ENCODE assay signal across 7 cellular contexts in the genomic region with DNA sequence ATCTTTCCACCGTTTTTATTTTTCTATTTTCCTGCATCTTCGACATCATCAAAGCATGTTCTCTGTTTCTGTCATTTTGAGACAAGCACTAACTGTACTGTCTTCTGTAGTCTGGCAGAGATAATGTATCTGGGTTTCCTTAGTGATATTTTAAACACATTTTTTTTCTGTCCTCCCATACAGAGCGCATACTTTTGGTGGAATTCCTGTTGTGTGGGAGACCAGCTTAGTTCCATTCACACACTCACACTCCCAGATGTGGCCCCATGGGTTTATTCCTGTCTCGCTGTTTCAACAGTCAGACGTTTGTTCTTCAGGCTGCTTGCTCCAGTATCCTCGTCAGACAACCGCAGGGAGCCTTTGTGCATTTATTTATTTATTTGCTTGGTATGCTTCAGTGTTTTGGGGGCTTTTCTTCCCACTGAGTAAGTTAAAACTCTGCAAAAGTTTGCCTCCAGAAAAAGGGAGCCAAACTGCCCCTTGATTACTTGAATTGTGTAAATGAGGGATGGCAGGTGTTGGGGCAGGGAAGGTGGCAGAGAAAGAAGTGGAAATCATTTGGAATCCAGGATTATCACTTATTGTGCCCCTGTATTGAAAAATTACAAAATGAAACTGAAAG.
A peak's percentile ranks its signal among the peaks of the same experiment; 100 is the strongest.
DNase-seq lines count a peak whose midpoint lies in the region; ATAC-seq, FAIRE-seq and TF ChIP-seq lines count a peak whose summit lies in the region.

No MANE protein-coding gene starts in this region.

- ATAC-seq in upper lobe of right lung, result peak; percentile 62
- no peak for ATAC-seq in GM21526 (IDR thresholded peaks at IDR 0.05; ENCODE audit: low FRiP score, unreplicated experiment)

- H3K9me3 ChIP-seq in upper lobe of right lung, result no peaks in the 10 kb centered on the region

- peak overlapping the region; percentile 20 for H3K4me3 ChIP-seq in upper lobe of right lung

- H3K36me3 ChIP-seq in upper lobe of right lung, result no peaks in the 10 kb centered on the region

- H3K27ac ChIP-seq in upper lobe of right lung, result peak overlapping the region; percentile 83

- DNase-seq in NCI-H748 treated with DMSO at 0.1 percent for 48 hours (lab: John Stamatoyannopoulos, UW), result peak; percentile 22
- DNase-seq in middle frontal gyrus (ENCODE audit: extremely low spot score, low spot score), result peak; percentile 9
- DNase-seq in upper lobe of right lung, result no peak
- DNase-seq in NCI-H1417 treated with DMSO at 0.1 percent for 48 hours (lab: John Stamatoyannopoulos, UW), result no peak
- DNase-seq in NCI-H2171 (lab: John Stamatoyannopoulos, UW), result no peak

- peak; percentile 92 for FAIRE-seq in endometrium (lab: Jason Lieb, UNC)

- intact Hi-C loops in upper lobe of right lung (cut with DNase I), result no loop called here

- peaks cover 9% of the 10 kb centered on the region for H3K4me1 ChIP-seq in upper lobe of right lung

- TF ChIP-seq CTCF in upper lobe of right lung (IDR thresholded peaks at IDR 0.05), result no peak

- H3K27me3 ChIP-seq in upper lobe of right lung, result no peaks in the 10 kb centered on the region

Comparison
In these comparisons a context has a peak if more than half of its experiments do, and no peak if none do; other contexts are left out.
1. DNase-seq: peak in NCI-H748 treated with DMSO at 0.1 percent for 48 hours (single experiment) and middle frontal gyrus (single experiment); none in upper lobe of right lung (single experiment), NCI-H1417 treated with DMSO at 0.1 percent for 48 hours (single experiment) and NCI-H2171 (single experiment).